27 cellular contexts compared by ENCODE assay signal in the genomic region with DNA sequence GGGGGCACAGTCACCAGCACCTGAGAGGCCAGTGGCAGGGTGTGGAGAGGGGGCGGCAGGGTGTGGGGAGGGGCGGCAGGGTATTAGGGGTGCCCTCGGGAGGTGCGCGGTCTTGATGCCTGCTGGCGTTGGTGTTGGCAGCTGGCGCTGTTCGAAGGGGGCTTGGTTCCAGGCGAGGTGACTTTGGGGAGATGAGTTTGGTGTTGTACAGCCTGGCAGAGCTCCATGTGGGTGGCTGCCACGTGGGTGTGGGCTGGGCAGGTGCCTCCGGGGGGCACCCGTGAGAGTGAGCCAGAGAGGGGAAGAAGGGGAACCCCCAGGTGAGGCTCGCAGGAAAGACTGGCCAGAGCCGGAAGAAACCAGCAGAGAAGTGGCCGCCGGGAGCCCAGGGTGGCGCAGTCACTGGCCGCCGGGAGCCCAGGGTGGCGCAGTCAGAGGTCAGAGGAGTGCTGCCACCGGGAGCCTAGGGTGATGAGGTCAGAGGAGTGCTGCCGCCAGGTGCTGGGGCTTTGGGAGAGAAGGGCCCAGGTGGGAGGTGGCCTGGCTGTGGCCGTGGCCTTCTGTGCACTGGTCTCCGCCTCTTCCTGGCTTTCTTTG. TPM values are rescaled to one million over a fixed set of nuclear protein-coding genes. Genes with fewer than 3 reads are reported as not detected.
A peak's percentile ranks its signal among the peaks of the same experiment; 100 is the strongest.
DNase-seq lines count a peak whose midpoint lies in the region; ATAC-seq and TF ChIP-seq lines count a peak whose summit lies in the region.
"Had no signal": no experiment of that assay in that cellular context is flagged by ENCODE, and none has a peak within 500 bp of the region (broad histone marks: within the 10 kb centered on the region; RNA-seq: fewer than 3 reads in every experiment).

No MANE protein-coding gene starts in this region.

- H3K79me2 ChIP-seq in GM23338 (replicated peaks; ENCODE audit: insufficient read depth), result no peaks in the 10 kb centered on the region

- no peaks in the 10 kb centered on the region for H3K9me2 ChIP-seq in GM23338 (ENCODE audit: insufficient read depth)

- BruUV-seq in MCF 10A (replicated peaks; lab: Mats Ljungman, UMichigan), result no TSS peak

- H3K9me3 ChIP-seq in breast epithelium, result no peaks in the 10 kb centered on the region
- H3K9me3 ChIP-seq in tibial nerve, result no peaks in the 10 kb centered on the region
- no peaks in the 10 kb centered on the region for H3K9me3 ChIP-seq in ascending aorta
- H3K9me3 ChIP-seq: BE2C had no signal

- H3K27ac Mint-ChIP-seq in MCF 10A (ENCODE audit: low read depth, unreplicated experiment) (peak overlapping the region; percentile 70), glutamatergic neuron (ENCODE audit: unreplicated experiment) (peak overlapping the region; percentile 55), GM23338 (no peak overlapping the region)
- peak overlapping the region; percentile 77 for H3K27ac Mint-ChIP-seq in stimulated activated effector memory CD8-positive, alpha-beta T cell treated with anti-CD3 and anti-CD28 coated beads, Interleukin-12 subunit alpha, Interleukin-12 subunit beta, amount 100 ng/mL, for 72 hours

- H3K36me3 Mint-ChIP-seq in MCF 10A (ENCODE audit: insufficient read depth, unreplicated experiment) (peaks cover 42% of the 10 kb centered on the region), glutamatergic neuron (ENCODE audit: unreplicated experiment) (no peaks in the 10 kb centered on the region), GM23338 (ENCODE audit: low read depth) (peaks cover 44% of the 10 kb centered on the region)
- H3K36me3 Mint-ChIP-seq in stimulated activated effector memory CD8-positive, alpha-beta T cell treated with anti-CD3 and anti-CD28 coated beads, Interleukin-12 subunit alpha, Interleukin-12 subunit beta, amount 100 ng/mL, for 72 hours, result peaks cover 61% of the 10 kb centered on the region

- no peak overlapping the region for H2AFZ ChIP-seq in GM23338

- no peak overlapping the region for H3K4me2 ChIP-seq in GM23338

- no peaks in the 10 kb centered on the region for H3K27me3 ChIP-seq in breast epithelium
- H3K27me3 ChIP-seq in GM23338 (ENCODE audit: insufficient read depth), result no peaks in the 10 kb centered on the region
- no peaks in the 10 kb centered on the region for H3K27me3 ChIP-seq in tibial nerve
- no peaks in the 10 kb centered on the region for H3K27me3 ChIP-seq in ascending aorta
- H3K27me3 ChIP-seq: BE2C had no signal

- no peaks in the 10 kb centered on the region for H3F3A ChIP-seq in GM23338 (replicated peaks; ENCODE audit: low read depth)

- H3K27me3 Mint-ChIP-seq in MCF 10A (ENCODE audit: insufficient read depth, unreplicated experiment) (no peaks in the 10 kb centered on the region), glutamatergic neuron (ENCODE audit: unreplicated experiment) (peaks cover 20% of the 10 kb centered on the region), GM23338 (ENCODE audit: insufficient read depth, low read depth, poor library complexity) (peaks cover 15% of the 10 kb centered on the region)

- WGBS in tibial nerve, 2 donors, result 83 to 86% methylated on average over 24 of the region's 24 CpGs

- CTCF ChIA-PET in MCF 10A (lab: Yijun Ruan, JAX), result interaction anchor here (0.6 kb wide), 2 partner anchors 94 to 1314 kb away, joined by 3 read pairs; no protein-coding TSS in a partner anchor
- CTCF ChIA-PET in RWPE1 (lab: Yijun Ruan, JAX), result no interaction called here

- no peak for ATAC-seq in stimulated activated effector memory CD8-positive, alpha-beta T cell treated with anti-CD3 and anti-CD28 coated beads, Interleukin-12 subunit alpha, Interleukin-12 subunit beta, amount 100 ng/mL, for 72 hours
- no peak for ATAC-seq in GM23338
- ATAC-seq: GM12878 had no signal

- H3K9me3 Mint-ChIP-seq in MCF 10A (ENCODE audit: unreplicated experiment) (no peaks in the 10 kb centered on the region), glutamatergic neuron (ENCODE audit: unreplicated experiment) (peaks cover 17% of the 10 kb centered on the region), GM23338 (peaks cover 3% of the 10 kb centered on the region; the same call in 2 of the 3 replicates)
- H3K9me3 Mint-ChIP-seq in stimulated activated effector memory CD8-positive, alpha-beta T cell treated with anti-CD3 and anti-CD28 coated beads, Interleukin-12 subunit alpha, Interleukin-12 subunit beta, amount 100 ng/mL, for 72 hours, result no peaks in the 10 kb centered on the region

- no peaks in the 10 kb centered on the region for H4K20me1 ChIP-seq in GM23338 (replicated peaks; ENCODE audit: insufficient read depth)

- H3K27ac ChIP-seq in breast epithelium (no peak overlapping the region), RWPE1 (peak overlapping the region; percentile 50), GM23338 (ENCODE audit: low read depth) (no peak overlapping the region), tibial nerve (no peak overlapping the region), ascending aorta (no peak overlapping the region)

- TF ChIP-seq POLR2A in breast epithelium (IDR thresholded peaks at IDR 0.05) (no peak), tibial nerve (IDR thresholded peaks at IDR 0.05) (no peak)

- H3K4me1 Mint-ChIP-seq in MCF 10A (ENCODE audit: insufficient read depth, unreplicated experiment), result no peaks in the 10 kb centered on the region
- H3K4me1 Mint-ChIP-seq in glutamatergic neuron (ENCODE audit: low read depth, unreplicated experiment), result peaks cover 9% of the 10 kb centered on the region
- peaks cover 25% of the 10 kb centered on the region for H3K4me1 Mint-ChIP-seq in stimulated activated effector memory CD8-positive, alpha-beta T cell treated with anti-CD3 and anti-CD28 coated beads, Interleukin-12 subunit alpha, Interleukin-12 subunit beta, amount 100 ng/mL, for 72 hours
- peaks cover 2% of the 10 kb centered on the region; the same call in 1 of the 3 replicates for H3K4me1 Mint-ChIP-seq in GM23338

- POLR2A ChIA-PET in MCF 10A (lab: Yijun Ruan, JAX), result no interaction called here
- POLR2A ChIA-PET in RWPE1 (lab: Yijun Ruan, JAX; ENCODE audit: low non-redundant PET), result interaction anchor here (0.5 kb wide), 1 partner anchor 36 kb away, joined by 3 read pairs; no protein-coding TSS in a partner anchor

- no peaks in the 10 kb centered on the region for H3K4me1 ChIP-seq in breast epithelium
- no peaks in the 10 kb centered on the region for H3K4me1 ChIP-seq in GM23338 (ENCODE audit: insufficient read depth)
- H3K4me1 ChIP-seq in tibial nerve, result peaks cover 0 to 17% (median 0%) of the 10 kb centered on the region in 4 donors
- no peaks in the 10 kb centered on the region for H3K4me1 ChIP-seq in ascending aorta

- peaks cover 6% of the 10 kb centered on the region for H3K36me3 ChIP-seq in breast epithelium
- peaks cover 3% of the 10 kb centered on the region; the same call in 1 of the 2 replicates for H3K36me3 ChIP-seq in GM23338 (ENCODE audit: insufficient read depth)
- peaks cover 13 to 96% (median 35%) of the 10 kb centered on the region in 3 donors for H3K36me3 ChIP-seq in tibial nerve
- H3K36me3 ChIP-seq in ascending aorta, result peaks cover 69 to 89% of the 10 kb centered on the region in 2 donors

- H3K4me3 ChIP-seq in breast epithelium, result no peak overlapping the region
- H3K4me3 ChIP-seq in GM23338, result no peak overlapping the region
- H3K4me3 ChIP-seq in tibial nerve, result no peak overlapping the region
- H3K4me3 ChIP-seq in ascending aorta, result no peak overlapping the region
- H3K4me3 ChIP-seq: GM12878 had no signal

- no peak for TF ChIP-seq CTCF in MCF 10A (IDR thresholded peaks at IDR 0.05; ENCODE audit: unreplicated experiment)
- TF ChIP-seq CTCF in breast epithelium (IDR thresholded peaks at IDR 0.05), result no peak
- TF ChIP-seq CTCF in RWPE1 (conservative IDR thresholded peaks at IDR 0.05; ENCODE audit: low read depth), result no peak
- TF ChIP-seq CTCF in glutamatergic neuron (IDR thresholded peaks at IDR 0.05; ENCODE audit: partially characterized antibody, unreplicated experiment), result no peak
- TF ChIP-seq CTCF in GM23338 (conservative IDR thresholded peaks at IDR 0.05; ENCODE audit: low read depth in 2 of 2), result no peak
- TF ChIP-seq CTCF in tibial nerve (IDR thresholded peaks at IDR 0.05), result no peak
- TF ChIP-seq CTCF in ascending aorta (IDR thresholded peaks at IDR 0.05), result no peak

- no peak for TF ChIP-seq EP300 in tibial nerve (IDR thresholded peaks at IDR 0.05)

- intact Hi-C loops in MCF 10A (cut with micrococcal nuclease), result no loop called here
- intact Hi-C loops in breast epithelium (cut with DNase I; ENCODE audit: low total_unique reads), result no loop called here
- intact Hi-C loops in ascending aorta (cut with DNase I), result no loop called here

- no peak for DNase-seq in MCF 10A (ENCODE audit: unreplicated experiment)
- DNase-seq in breast epithelium (ENCODE audit: low spot score in 2 of 2), result no peak
- no peak for DNase-seq in RWPE1 (ENCODE audit: low spot score)
- no peak for DNase-seq in glutamatergic neuron
- DNase-seq in stimulated activated effector memory CD8-positive, alpha-beta T cell treated with anti-CD3 and anti-CD28 coated beads, Interleukin-12 subunit alpha, Interleukin-12 subunit beta, amount 100 ng/mL, for 72 hours (ENCODE audit: low spot score in 2 of 2), result no peak
- no peak for DNase-seq in GM23338 (ENCODE audit: low spot score)
- no peak for DNase-seq in tibial nerve (ENCODE audit: low spot score in 2 of 2)
- DNase-seq in ascending aorta (ENCODE audit: low spot score in 2 of 2), result no peak
- DNase-seq: 8988T; ACHN; BE2C; DMS79; EL; GDM1; GOT3; HCEC 1CT; IMR-90; KG1; MM.1S; NCI-H2029; NCI-H446 treated with DMSO at 0.1 percent for 48 hours; NCI-H526; NCI-H82; NK-92 treated with Interleukin-12 subunit alpha and Interleukin-12 subunit beta, amount 100 ng/mL, for 24 hours; RPMI8226; SHP77 treated with DMSO at 0.1 percent for 48 hours had no signal

- no peak overlapping the region for H3K4me3 Mint-ChIP-seq in MCF 10A (ENCODE audit: unreplicated experiment)
- H3K4me3 Mint-ChIP-seq in glutamatergic neuron (ENCODE audit: unreplicated experiment), result no peak overlapping the region
- no peak overlapping the region for H3K4me3 Mint-ChIP-seq in stimulated activated effector memory CD8-positive, alpha-beta T cell treated with anti-CD3 and anti-CD28 coated beads, Interleukin-12 subunit alpha, Interleukin-12 subunit beta, amount 100 ng/mL, for 72 hours
- no peak overlapping the region for H3K4me3 Mint-ChIP-seq in GM23338

TF ChIP-seq in GM23338, 12 proteins besides CTCF, POLR2A, EP300 and RAD21 (continues in another document):
- TF ChIP-seq EZH2 (IDR thresholded peaks at IDR 0.05; ENCODE audit: low read depth, unreplicated experiment), result no peak
- TF ChIP-seq JUNB (IDR thresholded peaks at IDR 0.05; ENCODE audit: unreplicated experiment), result no peak
- TF ChIP-seq POLR2AphosphoS5 (IDR thresholded peaks at IDR 0.05; ENCODE audit: low read depth), result no peak
- TF ChIP-seq EZH2phosphoT487 (IDR thresholded peaks at IDR 0.05; ENCODE audit: unreplicated experiment), result no peak

RNA-seq across cellular contexts. Expression of gene MUC6, which starts 44.7 kb away (rescaled TPM):
- total RNA-seq in MCF 10A (2022) (not detected in 2 replicates), breast epithelium (1 to 10 TPM in 2 of 3 donors, not detected in 1; 1.3 to 1.9 TPM), glutamatergic neuron (ENCODE audit: unreplicated experiment) (not detected), tibial nerve (1 to 10 TPM in 1 of 4 donors, under 1 TPM in 2, not detected in 1; under 0.01 to 2.7 (median under 0.01) TPM), ascending aorta (not detected)
- total RNA-seq in GM23338 (2014; rRNA removed; shearing (Covaris generic)), result not detected in 2 replicates
- not detected in 2 replicates for polyA plus RNA-seq in GM23338 (2016; fragmentation: Nextera tagmentation; extraction: Ambion mirVana)
- total RNA-seq: IMR-90 had no signal
- polyA plus RNA-seq: IMR-90 had no signal
